Comparison of ENCODE assay signal across 3 cellular contexts in the genomic region with DNA sequence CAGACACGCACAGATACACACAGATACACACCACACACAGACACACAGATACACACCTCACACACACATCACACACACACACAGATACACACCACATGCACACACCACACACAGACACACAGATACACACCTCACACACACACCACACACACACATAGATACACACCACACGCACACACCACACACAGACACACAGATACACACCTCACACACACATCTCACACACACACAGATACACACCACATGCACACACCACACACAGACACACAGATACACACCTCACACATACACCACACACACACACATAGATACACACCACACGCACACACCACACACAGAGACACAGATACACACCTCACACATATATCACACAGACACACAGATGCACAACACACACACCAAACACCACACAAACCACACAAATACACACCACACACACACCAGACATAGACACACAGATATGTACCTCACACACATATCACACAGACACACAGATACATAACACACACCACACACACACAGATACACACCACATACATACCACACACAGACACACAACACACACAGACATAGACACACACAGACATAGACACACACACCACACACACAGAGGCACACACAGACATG.
A peak's percentile ranks its signal among the peaks of the same experiment; 100 is the strongest.
TF ChIP-seq lines count a peak whose summit lies in the region.

No MANE protein-coding gene starts in this region.

TF ChIP-seq in HCT116, 20 proteins besides CTCF, POLR2A, EP300 and RAD21:
- TF ChIP-seq YY1 (IDR thresholded peaks at IDR 0.05; ENCODE audit: extremely low read depth, insufficient replicate concordance, low read depth, low read length) = no peak
- TF ChIP-seq CEBPB (IDR thresholded peaks at IDR 0.05; ENCODE audit: low read depth) = no peak
- no peak for TF ChIP-seq FOSL1 (IDR thresholded peaks at IDR 0.05; ENCODE audit: low read depth)
- TF ChIP-seq, protein P1, sequence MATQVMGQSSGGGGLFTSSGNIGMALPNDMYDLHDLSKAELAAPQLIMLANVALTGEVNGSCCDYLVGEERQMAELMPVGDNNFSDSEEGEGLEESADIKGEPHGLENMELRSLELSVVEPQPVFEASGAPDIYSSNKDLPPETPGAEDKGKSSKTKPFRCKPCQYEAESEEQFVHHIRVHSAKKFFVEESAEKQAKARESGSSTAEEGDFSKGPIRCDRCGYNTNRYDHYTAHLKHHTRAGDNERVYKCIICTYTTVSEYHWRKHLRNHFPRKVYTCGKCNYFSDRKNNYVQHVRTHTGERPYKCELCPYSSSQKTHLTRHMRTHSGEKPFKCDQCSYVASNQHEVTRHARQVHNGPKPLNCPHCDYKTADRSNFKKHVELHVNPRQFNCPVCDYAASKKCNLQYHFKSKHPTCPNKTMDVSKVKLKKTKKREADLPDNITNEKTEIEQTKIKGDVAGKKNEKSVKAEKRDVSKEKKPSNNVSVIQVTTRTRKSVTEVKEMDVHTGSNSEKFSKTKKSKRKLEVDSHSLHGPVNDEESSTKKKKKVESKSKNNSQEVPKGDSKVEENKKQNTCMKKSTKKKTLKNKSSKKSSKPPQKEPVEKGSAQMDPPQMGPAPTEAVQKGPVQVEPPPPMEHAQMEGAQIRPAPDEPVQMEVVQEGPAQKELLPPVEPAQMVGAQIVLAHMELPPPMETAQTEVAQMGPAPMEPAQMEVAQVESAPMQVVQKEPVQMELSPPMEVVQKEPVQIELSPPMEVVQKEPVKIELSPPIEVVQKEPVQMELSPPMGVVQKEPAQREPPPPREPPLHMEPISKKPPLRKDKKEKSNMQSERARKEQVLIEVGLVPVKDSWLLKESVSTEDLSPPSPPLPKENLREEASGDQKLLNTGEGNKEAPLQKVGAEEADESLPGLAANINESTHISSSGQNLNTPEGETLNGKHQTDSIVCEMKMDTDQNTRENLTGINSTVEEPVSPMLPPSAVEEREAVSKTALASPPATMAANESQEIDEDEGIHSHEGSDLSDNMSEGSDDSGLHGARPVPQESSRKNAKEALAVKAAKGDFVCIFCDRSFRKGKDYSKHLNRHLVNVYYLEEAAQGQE (IDR thresholded peaks at IDR 0.05; ENCODE audit: low read depth) = no peak
- TF ChIP-seq ZNF274 (IDR thresholded peaks at IDR 0.05; ENCODE audit: low read depth, low read length) = no peak
- TF ChIP-seq, protein P2, sequence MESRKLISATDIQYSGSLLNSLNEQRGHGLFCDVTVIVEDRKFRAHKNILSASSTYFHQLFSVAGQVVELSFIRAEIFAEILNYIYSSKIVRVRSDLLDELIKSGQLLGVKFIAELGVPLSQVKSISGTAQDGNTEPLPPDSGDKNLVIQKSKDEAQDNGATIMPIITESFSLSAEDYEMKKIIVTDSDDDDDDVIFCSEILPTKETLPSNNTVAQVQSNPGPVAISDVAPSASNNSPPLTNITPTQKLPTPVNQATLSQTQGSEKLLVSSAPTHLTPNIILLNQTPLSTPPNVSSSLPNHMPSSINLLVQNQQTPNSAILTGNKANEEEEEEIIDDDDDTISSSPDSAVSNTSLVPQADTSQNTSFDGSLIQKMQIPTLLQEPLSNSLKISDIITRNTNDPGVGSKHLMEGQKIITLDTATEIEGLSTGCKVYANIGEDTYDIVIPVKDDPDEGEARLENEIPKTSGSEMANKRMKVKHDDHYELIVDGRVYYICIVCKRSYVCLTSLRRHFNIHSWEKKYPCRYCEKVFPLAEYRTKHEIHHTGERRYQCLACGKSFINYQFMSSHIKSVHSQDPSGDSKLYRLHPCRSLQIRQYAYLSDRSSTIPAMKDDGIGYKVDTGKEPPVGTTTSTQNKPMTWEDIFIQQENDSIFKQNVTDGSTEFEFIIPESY (IDR thresholded peaks at IDR 0.05; ENCODE audit: extremely low read depth, insufficient replicate concordance, low read length) = no peak
- TF ChIP-seq, protein P3, sequence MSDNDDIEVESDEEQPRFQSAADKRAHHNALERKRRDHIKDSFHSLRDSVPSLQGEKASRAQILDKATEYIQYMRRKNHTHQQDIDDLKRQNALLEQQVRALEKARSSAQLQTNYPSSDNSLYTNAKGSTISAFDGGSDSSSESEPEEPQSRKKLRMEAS (IDR thresholded peaks at IDR 0.05) = no peak
- no peak for TF ChIP-seq SP1 (IDR thresholded peaks at IDR 0.05; ENCODE audit: low read depth)
- TF ChIP-seq POLR2AphosphoS5 (IDR thresholded peaks at IDR 0.05; ENCODE audit: low read depth, low read length) = no peak
- TF ChIP-seq EZH2 (IDR thresholded peaks at IDR 0.05) = no peak

TF ChIP-seq in GM12878, 131 proteins besides CTCF, POLR2A, EP300 and RAD21:
- no peak for TF ChIP-seq ZNF384 (IDR thresholded peaks at IDR 0.05; ENCODE audit: borderline replicate concordance, low read depth, low read length)
- TF ChIP-seq BMI1 (IDR thresholded peaks at IDR 0.05; ENCODE audit: borderline replicate concordance) = no peak
- no peak for TF ChIP-seq SIX5 (IDR thresholded peaks at IDR 0.05; ENCODE audit: low read depth, low read length, severe bottlenecking)
- TF ChIP-seq POU2F2 (IDR thresholded peaks at IDR 0.05; ENCODE audit: borderline replicate concordance, low read depth, low read length) = no peak
TF ChIP-seq in GM12878: peak in this region for 0.

TF ChIP-seq in HepG2, 621 proteins besides CTCF, POLR2A, EP300 and RAD21 (continues in another document):
- TF ChIP-seq DR1 (CRISPR knock-in tag; IDR thresholded peaks at IDR 0.05) (no peak), MBD4 (IDR thresholded peaks at IDR 0.05; ENCODE audit: borderline replicate concordance, low read length) (no peak), REXO4 (CRISPR knock-in tag; IDR thresholded peaks at IDR 0.05; ENCODE audit: borderline replicate concordance) (no peak), ZNF205 (CRISPR knock-in tag; IDR thresholded peaks at IDR 0.05) (no peak), ZBTB7A (CRISPR knock-in tag; IDR thresholded peaks at IDR 0.05) (no peak), ATF1 (CRISPR knock-in tag; IDR thresholded peaks at IDR 0.05) (no peak), ZNF883 (CRISPR knock-in tag; IDR thresholded peaks at IDR 0.05; ENCODE audit: not compliant biosample characterization) (no peak), HOXA9 (CRISPR knock-in tag; IDR thresholded peaks at IDR 0.05; ENCODE audit: borderline replicate concordance) (no peak), ZEB1 (IDR thresholded peaks at IDR 0.05; ENCODE audit: insufficient replicate concordance, low read depth) (no peak), ZNF235 (CRISPR knock-in tag; IDR thresholded peaks at IDR 0.05; ENCODE audit: borderline replicate concordance) (no peak), IRF2 (CRISPR knock-in tag; IDR thresholded peaks at IDR 0.05) (no peak), GFI1 (CRISPR knock-in tag; IDR thresholded peaks at IDR 0.05; ENCODE audit: borderline replicate concordance) (no peak), ZNF652 (CRISPR knock-in tag; IDR thresholded peaks at IDR 0.05; ENCODE audit: borderline replicate concordance, low read depth) (no peak), ZNF672 (CRISPR knock-in tag; IDR thresholded peaks at IDR 0.05) (no peak), ZNF382 (CRISPR knock-in tag; IDR thresholded peaks at IDR 0.05; ENCODE audit: borderline replicate concordance) (no peak), AKAP8 (CRISPR knock-in tag; IDR thresholded peaks at IDR 0.05) (no peak), PITX1 (CRISPR knock-in tag; IDR thresholded peaks at IDR 0.05) (no peak), U2AF2 (IDR thresholded peaks at IDR 0.05; ENCODE audit: low read depth, low read length) (no peak), ZNF431 (CRISPR knock-in tag; IDR thresholded peaks at IDR 0.05; ENCODE audit: borderline replicate concordance, low read depth) (no peak), ATAD3A (CRISPR knock-in tag; IDR thresholded peaks at IDR 0.05) (no peak), DPF2 (CRISPR knock-in tag; IDR thresholded peaks at IDR 0.05; ENCODE audit: borderline replicate concordance, low read depth) (no peak), ZC3H4 (CRISPR knock-in tag; IDR thresholded peaks at IDR 0.05; ENCODE audit: borderline replicate concordance) (no peak), SALL2 (CRISPR knock-in tag; IDR thresholded peaks at IDR 0.05) (no peak), JARID2 (CRISPR knock-in tag; IDR thresholded peaks at IDR 0.05; ENCODE audit: insufficient replicate concordance) (no peak), ERF (CRISPR knock-in tag; IDR thresholded peaks at IDR 0.05) (no peak), ZSCAN30 (CRISPR knock-in tag; IDR thresholded peaks at IDR 0.05) (no peak), SP2 (CRISPR knock-in tag; IDR thresholded peaks at IDR 0.05) (peak; percentile 7; the same call in 1 of the 2 replicates), ZNF264 (CRISPR knock-in tag; IDR thresholded peaks at IDR 0.05) (no peak), CHD4 (IDR thresholded peaks at IDR 0.05; ENCODE audit: borderline replicate concordance, low read length) (peak; percentile 31; the same call in 1 of the 2 replicates)
- TF ChIP-seq, protein P4, sequence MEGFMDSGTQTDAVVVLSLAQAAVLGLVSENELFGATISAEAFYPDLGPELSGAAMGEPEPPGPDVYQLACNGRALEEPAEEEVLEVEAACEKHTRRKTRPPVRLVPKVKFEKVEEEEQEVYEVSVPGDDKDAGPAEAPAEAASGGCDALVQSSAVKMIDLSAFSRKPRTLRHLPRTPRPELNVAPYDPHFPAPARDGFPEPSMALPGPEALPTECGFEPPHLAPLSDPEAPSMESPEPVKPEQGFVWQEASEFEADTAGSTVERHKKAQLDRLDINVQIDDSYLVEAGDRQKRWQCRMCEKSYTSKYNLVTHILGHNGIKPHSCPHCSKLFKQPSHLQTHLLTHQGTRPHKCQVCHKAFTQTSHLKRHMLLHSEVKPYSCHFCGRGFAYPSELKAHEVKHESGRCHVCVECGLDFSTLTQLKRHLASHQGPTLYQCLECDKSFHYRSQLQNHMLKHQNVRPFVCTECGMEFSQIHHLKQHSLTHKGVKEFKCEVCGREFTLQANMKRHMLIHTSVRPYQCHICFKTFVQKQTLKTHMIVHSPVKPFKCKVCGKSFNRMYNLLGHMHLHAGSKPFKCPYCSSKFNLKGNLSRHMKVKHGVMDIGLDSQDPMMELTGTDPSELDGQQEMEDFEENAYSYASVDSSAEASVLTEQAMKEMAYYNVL (CRISPR knock-in tag; IDR thresholded peaks at IDR 0.05; ENCODE audit: borderline replicate concordance) = no peak
- TF ChIP-seq, protein P5, sequence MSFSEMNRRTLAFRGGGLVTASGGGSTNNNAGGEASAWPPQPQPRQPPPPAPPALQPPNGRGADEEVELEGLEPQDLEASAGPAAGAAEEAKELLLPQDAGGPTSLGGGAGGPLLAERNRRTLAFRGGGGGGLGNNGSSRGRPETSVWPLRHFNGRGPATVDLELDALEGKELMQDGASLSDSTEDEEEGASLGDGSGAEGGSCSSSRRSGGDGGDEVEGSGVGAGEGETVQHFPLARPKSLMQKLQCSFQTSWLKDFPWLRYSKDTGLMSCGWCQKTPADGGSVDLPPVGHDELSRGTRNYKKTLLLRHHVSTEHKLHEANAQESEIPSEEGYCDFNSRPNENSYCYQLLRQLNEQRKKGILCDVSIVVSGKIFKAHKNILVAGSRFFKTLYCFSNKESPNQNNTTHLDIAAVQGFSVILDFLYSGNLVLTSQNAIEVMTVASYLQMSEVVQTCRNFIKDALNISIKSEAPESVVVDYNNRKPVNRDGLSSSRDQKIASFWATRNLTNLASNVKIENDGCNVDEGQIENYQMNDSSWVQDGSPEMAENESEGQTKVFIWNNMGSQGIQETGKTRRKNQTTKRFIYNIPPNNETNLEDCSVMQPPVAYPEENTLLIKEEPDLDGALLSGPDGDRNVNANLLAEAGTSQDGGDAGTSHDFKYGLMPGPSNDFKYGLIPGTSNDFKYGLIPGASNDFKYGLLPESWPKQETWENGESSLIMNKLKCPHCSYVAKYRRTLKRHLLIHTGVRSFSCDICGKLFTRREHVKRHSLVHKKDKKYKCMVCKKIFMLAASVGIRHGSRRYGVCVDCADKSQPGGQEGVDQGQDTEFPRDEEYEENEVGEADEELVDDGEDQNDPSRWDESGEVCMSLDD (CRISPR knock-in tag; IDR thresholded peaks at IDR 0.05; ENCODE audit: borderline replicate concordance) = no peak
- TF ChIP-seq, protein P6, sequence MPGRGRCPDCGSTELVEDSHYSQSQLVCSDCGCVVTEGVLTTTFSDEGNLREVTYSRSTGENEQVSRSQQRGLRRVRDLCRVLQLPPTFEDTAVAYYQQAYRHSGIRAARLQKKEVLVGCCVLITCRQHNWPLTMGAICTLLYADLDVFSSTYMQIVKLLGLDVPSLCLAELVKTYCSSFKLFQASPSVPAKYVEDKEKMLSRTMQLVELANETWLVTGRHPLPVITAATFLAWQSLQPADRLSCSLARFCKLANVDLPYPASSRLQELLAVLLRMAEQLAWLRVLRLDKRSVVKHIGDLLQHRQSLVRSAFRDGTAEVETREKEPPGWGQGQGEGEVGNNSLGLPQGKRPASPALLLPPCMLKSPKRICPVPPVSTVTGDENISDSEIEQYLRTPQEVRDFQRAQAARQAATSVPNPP (CRISPR knock-in tag; IDR thresholded peaks at IDR 0.05) = no peak
- TF ChIP-seq, protein P7, sequence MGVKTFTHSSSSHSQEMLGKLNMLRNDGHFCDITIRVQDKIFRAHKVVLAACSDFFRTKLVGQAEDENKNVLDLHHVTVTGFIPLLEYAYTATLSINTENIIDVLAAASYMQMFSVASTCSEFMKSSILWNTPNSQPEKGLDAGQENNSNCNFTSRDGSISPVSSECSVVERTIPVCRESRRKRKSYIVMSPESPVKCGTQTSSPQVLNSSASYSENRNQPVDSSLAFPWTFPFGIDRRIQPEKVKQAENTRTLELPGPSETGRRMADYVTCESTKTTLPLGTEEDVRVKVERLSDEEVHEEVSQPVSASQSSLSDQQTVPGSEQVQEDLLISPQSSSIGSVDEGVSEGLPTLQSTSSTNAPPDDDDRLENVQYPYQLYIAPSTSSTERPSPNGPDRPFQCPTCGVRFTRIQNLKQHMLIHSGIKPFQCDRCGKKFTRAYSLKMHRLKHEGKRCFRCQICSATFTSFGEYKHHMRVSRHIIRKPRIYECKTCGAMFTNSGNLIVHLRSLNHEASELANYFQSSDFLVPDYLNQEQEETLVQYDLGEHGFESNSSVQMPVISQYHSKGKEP (CRISPR knock-in tag; IDR thresholded peaks at IDR 0.05) = no peak
- TF ChIP-seq, protein P8, sequence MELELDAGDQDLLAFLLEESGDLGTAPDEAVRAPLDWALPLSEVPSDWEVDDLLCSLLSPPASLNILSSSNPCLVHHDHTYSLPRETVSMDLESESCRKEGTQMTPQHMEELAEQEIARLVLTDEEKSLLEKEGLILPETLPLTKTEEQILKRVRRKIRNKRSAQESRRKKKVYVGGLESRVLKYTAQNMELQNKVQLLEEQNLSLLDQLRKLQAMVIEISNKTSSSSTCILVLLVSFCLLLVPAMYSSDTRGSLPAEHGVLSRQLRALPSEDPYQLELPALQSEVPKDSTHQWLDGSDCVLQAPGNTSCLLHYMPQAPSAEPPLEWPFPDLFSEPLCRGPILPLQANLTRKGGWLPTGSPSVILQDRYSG (CRISPR knock-in tag; IDR thresholded peaks at IDR 0.05) = no peak
- TF ChIP-seq, protein P9, sequence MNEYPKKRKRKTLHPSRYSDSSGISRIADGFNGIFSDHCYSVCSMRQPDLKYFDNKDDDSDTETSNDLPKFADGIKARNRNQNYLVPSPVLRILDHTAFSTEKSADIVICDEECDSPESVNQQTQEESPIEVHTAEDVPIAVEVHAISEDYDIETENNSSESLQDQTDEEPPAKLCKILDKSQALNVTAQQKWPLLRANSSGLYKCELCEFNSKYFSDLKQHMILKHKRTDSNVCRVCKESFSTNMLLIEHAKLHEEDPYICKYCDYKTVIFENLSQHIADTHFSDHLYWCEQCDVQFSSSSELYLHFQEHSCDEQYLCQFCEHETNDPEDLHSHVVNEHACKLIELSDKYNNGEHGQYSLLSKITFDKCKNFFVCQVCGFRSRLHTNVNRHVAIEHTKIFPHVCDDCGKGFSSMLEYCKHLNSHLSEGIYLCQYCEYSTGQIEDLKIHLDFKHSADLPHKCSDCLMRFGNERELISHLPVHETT (CRISPR knock-in tag; conservative IDR thresholded peaks at IDR 0.05) = no peak
